ENCODE assay signal across 9 cellular contexts in genomic region chr10:128011059-128011979, GRCh38.
DNase-seq lines count a peak whose midpoint lies in the region; ATAC-seq and TF ChIP-seq lines count a peak whose summit lies in the region.
"Had no signal": no experiment of that assay in that cellular context is flagged by ENCODE, and none has a peak within 500 bp of the region (broad histone marks: within the 10 kb centered on the region; RNA-seq: fewer than 3 reads in every experiment).

No MANE protein-coding gene starts in this region.

- H3K36me3 Mint-ChIP-seq in activated T-cell treated with anti-CD3 and anti-CD28 coated beads, Interleukin-2, amount 50 U/mL, for 24 hours (ENCODE audit: low read depth) = no peaks in the 10 kb centered on the region
- H3K36me3 Mint-ChIP-seq in neural crest cell (ENCODE audit: low read depth) = no peaks in the 10 kb centered on the region

- ATAC-seq in GM19397 (IDR thresholded peaks at IDR 0.05; ENCODE audit: unreplicated experiment) (peak; percentile 94), HG03460 (IDR thresholded peaks at IDR 0.05; ENCODE audit: unreplicated experiment) (peak; percentile 88)

- H3K27ac ChIP-seq in substantia nigra (ENCODE audit: low read depth, low read length, poor library complexity, severe bottlenecking) = no peak overlapping the region
- H3K27ac ChIP-seq: epithelial cell of prostate had no signal

- H3K4me1 Mint-ChIP-seq in activated T-cell treated with anti-CD3 and anti-CD28 coated beads, Interleukin-2, amount 50 U/mL, for 24 hours (ENCODE audit: low read depth) = peaks cover 8% of the 10 kb centered on the region
- H3K4me1 Mint-ChIP-seq in neural crest cell = peaks cover 39% of the 10 kb centered on the region

- peak; percentile 98 for TF ChIP-seq CTCF in neural crest cell (conservative IDR thresholded peaks at IDR 0.05)

- peaks cover 13% of the 10 kb centered on the region for H3K27me3 Mint-ChIP-seq in activated T-cell treated with anti-CD3 and anti-CD28 coated beads, Interleukin-2, amount 50 U/mL, for 24 hours
- peaks cover 8% of the 10 kb centered on the region for H3K27me3 Mint-ChIP-seq in neural crest cell (ENCODE audit: low read depth)

- H3K9me3 Mint-ChIP-seq in activated T-cell treated with anti-CD3 and anti-CD28 coated beads, Interleukin-2, amount 50 U/mL, for 24 hours = no peaks in the 10 kb centered on the region
- H3K9me3 Mint-ChIP-seq in neural crest cell = no peaks in the 10 kb centered on the region

- DNase-seq in COR-L47 (lab: John Stamatoyannopoulos, UW) (peak; percentile 22), OCI-M1 (lab: John Stamatoyannopoulos, UW) (peak; percentile 84), fibroblast of peridontal ligament (ENCODE audit: extremely low read depth) (peak; percentile 42), neural crest cell (ENCODE audit: low read depth, low spot score) (peak; percentile 96), substantia nigra (lab: John Stamatoyannopoulos, UW) (peak in 48 of 49 donors; percentile 10 to 87 (median 72))
- peak; percentile 97 for DNase-seq in activated T-cell treated with anti-CD3 and anti-CD28 coated beads, Interleukin-2, amount 50 U/mL, for 24 hours

- H3K27ac Mint-ChIP-seq in activated T-cell treated with anti-CD3 and anti-CD28 coated beads, Interleukin-2, amount 50 U/mL, for 24 hours = no peak overlapping the region
- H3K27ac Mint-ChIP-seq in neural crest cell (ENCODE audit: unreplicated experiment) = no peak overlapping the region

- peak overlapping the region; percentile 38 for H3K4me3 Mint-ChIP-seq in activated T-cell treated with anti-CD3 and anti-CD28 coated beads, Interleukin-2, amount 50 U/mL, for 24 hours
- peak overlapping the region; percentile 21 for H3K4me3 Mint-ChIP-seq in neural crest cell

Comparison
In these comparisons a context has a peak if more than half of its experiments do, and no peak if none do; other contexts are left out.
1. DNase-seq: peak in every context shown above with its lines; median percentile 97 in activated T-cell treated with anti-CD3 and anti-CD28 coated beads, Interleukin-2, amount 50 U/mL, for 24 hours; 96 in neural crest cell; 84 in OCI-M1; 72 in substantia nigra; 42 in fibroblast of peridontal ligament; 22 in COR-L47.